In genomic region chr12:63003223-63003819, GRCh38 we compare ENCODE assay signal across 3 cellular contexts.
"Had no signal": no experiment of that assay in that cellular context is flagged by ENCODE, and none has a peak within 500 bp of the region (broad histone marks: within the 10 kb centered on the region; RNA-seq: fewer than 3 reads in every experiment).

No MANE protein-coding gene starts in this region.

- H3K4me3 ChIP-seq: GM23338 had no signal

- DNase-seq: H9, HCEC 1CT had no signal

- ATAC-seq: GM23338 had no signal
